In genomic region chr3:54004351-54004750, GRCh38 we compare ENCODE assay signal across 20 cellular contexts.
DNase-seq lines count a peak whose midpoint lies in the region; ATAC-seq lines count a peak whose summit lies in the region.
"Had no signal": no experiment of that assay in that cellular context is flagged by ENCODE, and none has a peak within 500 bp of the region (broad histone marks: within the 10 kb centered on the region; RNA-seq: fewer than 3 reads in every experiment).

No MANE protein-coding gene starts in this region.

- no peak for ATAC-seq in activated CD8-positive, alpha-beta memory T cell treated with anti-CD3 and anti-CD28 coated beads, Interleukin-2, amount 10 ng/mL, durations not matched to agents 7 days and 5 days
- no peak for ATAC-seq in left colon
- ATAC-seq: CD8-positive, alpha-beta T cell; GM12878 had no signal

- no peaks in the 10 kb centered on the region for H3K36me3 Mint-ChIP-seq in activated CD8-positive, alpha-beta memory T cell treated with anti-CD3 and anti-CD28 coated beads, Interleukin-2, amount 10 ng/mL, durations not matched to agents 7 days and 5 days
- H3K36me3 Mint-ChIP-seq: CD4-positive, CD25-positive, alpha-beta regulatory T cell; CD8-positive, alpha-beta T cell had no signal

- no peak overlapping the region for H3K4me3 Mint-ChIP-seq in activated CD8-positive, alpha-beta memory T cell treated with anti-CD3 and anti-CD28 coated beads, Interleukin-2, amount 10 ng/mL, durations not matched to agents 7 days and 5 days
- H3K4me3 Mint-ChIP-seq: B cell; CD4-positive, CD25-positive, alpha-beta regulatory T cell; CD8-positive, alpha-beta T cell; HFFc6 had no signal

- H3K9me3 Mint-ChIP-seq in activated CD8-positive, alpha-beta memory T cell treated with anti-CD3 and anti-CD28 coated beads, Interleukin-2, amount 10 ng/mL, durations not matched to agents 7 days and 5 days (ENCODE audit: low read depth), result no peaks in the 10 kb centered on the region
- H3K9me3 Mint-ChIP-seq: CD8-positive, alpha-beta T cell had no signal

- intact Hi-C loops in left colon (cut with DNase I, micrococcal nuclease), result no loop called here

- H3K27ac ChIP-seq in caudate nucleus (ENCODE audit: low read depth, low read length), result peak overlapping the region; percentile 16
- H3K27ac ChIP-seq: 22Rv1, BLaER1, C4-2B had no signal

- no peak overlapping the region for H3K27ac Mint-ChIP-seq in activated CD8-positive, alpha-beta memory T cell treated with anti-CD3 and anti-CD28 coated beads, Interleukin-2, amount 10 ng/mL, durations not matched to agents 7 days and 5 days
- H3K27ac Mint-ChIP-seq: B cell; CD4-positive, CD25-positive, alpha-beta regulatory T cell; CD8-positive, alpha-beta T cell; HFFc6 had no signal

- peak; percentile 49 for DNase-seq in Daoy (ENCODE audit: low read depth)
- DNase-seq in MV-4-11 (lab: John Stamatoyannopoulos, UW), result peak; percentile 11
- no peak for DNase-seq in caudate nucleus (lab: John Stamatoyannopoulos, UW)
- DNase-seq in globus pallidus (ENCODE audit: low spot score), result no peak
- DNase-seq in activated CD8-positive, alpha-beta memory T cell treated with anti-CD3 and anti-CD28 coated beads, Interleukin-2, amount 10 ng/mL, durations not matched to agents 7 days and 5 days, result no peak
- no peak for DNase-seq in left colon
- DNase-seq: Caco-2; CD4-positive, CD25-positive, alpha-beta regulatory T cell; CD8-positive, alpha-beta T cell; DMS153; DND-41; EL; GDM1; GOT3; HFFc6 had no signal

- no peaks in the 10 kb centered on the region for H3K27me3 Mint-ChIP-seq in activated CD8-positive, alpha-beta memory T cell treated with anti-CD3 and anti-CD28 coated beads, Interleukin-2, amount 10 ng/mL, durations not matched to agents 7 days and 5 days
- H3K27me3 Mint-ChIP-seq: CD4-positive, CD25-positive, alpha-beta regulatory T cell had no signal

- H3K4me1 Mint-ChIP-seq in activated CD8-positive, alpha-beta memory T cell treated with anti-CD3 and anti-CD28 coated beads, Interleukin-2, amount 10 ng/mL, durations not matched to agents 7 days and 5 days, result no peaks in the 10 kb centered on the region
- H3K4me1 Mint-ChIP-seq: B cell had no signal

- CTCF ChIA-PET in activated CD8-positive, alpha-beta memory T cell treated with anti-CD3 and anti-CD28 coated beads, Interleukin-2, amount 10 ng/mL, durations not matched to agents 7 days and 5 days (lab: Charles Lee), result no interaction called here

Comparison
In these comparisons a context has a peak if more than half of its experiments do, and no peak if none do; other contexts are left out.
1. DNase-seq: peak in Daoy (single experiment) and MV-4-11 (single experiment); none in caudate nucleus (0 of 61), globus pallidus (single experiment), activated CD8-positive, alpha-beta memory T cell treated with anti-CD3 and anti-CD28 coated beads, Interleukin-2, amount 10 ng/mL, durations not matched to agents 7 days and 5 days (single experiment) and left colon (0 of 2).